13 cellular contexts compared by ENCODE assay signal in the genomic region with DNA sequence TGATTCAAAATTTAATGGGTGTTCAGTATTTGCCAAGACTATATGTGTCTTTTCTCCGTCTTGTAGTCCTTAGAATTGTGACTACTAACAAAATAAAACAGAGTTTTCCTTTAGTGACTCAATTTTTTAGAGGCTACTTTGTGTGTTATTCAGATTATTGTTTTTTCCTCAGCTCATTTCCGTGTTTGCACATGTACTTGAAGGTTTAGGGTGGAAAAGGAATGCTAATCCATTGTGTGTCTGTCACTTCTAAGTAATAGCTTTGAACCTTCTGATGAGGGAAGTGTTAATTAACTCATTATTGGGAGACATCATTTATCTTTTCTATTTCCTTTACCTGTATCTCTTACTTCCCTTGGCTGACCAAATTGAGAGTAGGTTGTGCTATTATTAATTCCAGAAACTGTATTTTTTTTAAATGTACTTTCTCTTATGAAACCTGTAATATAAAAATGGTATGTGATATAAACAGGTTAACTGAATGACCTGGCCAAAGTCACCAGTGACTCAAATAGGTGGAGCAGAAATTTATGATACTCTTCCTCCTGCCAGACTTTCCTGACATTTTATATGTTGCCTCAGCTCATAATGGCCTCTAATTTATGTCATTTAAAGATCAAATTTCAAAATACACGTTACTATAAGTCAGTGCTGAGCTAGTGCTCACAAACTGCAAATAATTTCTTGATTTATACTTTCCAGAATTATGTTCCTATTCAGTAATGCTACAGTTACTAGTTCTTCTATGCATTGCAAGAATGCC.
A peak's percentile ranks its signal among the peaks of the same experiment; 100 is the strongest.
DNase-seq lines count a peak whose midpoint lies in the region; ATAC-seq and TF ChIP-seq lines count a peak whose summit lies in the region.
"Had no signal": no experiment of that assay in that cellular context is flagged by ENCODE, and none has a peak within 500 bp of the region (broad histone marks: within the 10 kb centered on the region; RNA-seq: fewer than 3 reads in every experiment).

No MANE protein-coding gene starts in this region.

- DNase-seq in NCI-H1105 treated with DMSO at 0.1 percent for 48 hours (lab: John Stamatoyannopoulos, UW) (peak; percentile 26), NCI-H1105 (lab: John Stamatoyannopoulos, UW) (no peak), RWPE2 (ENCODE audit: low spot score) (no peak), kidney tubule cell (ENCODE audit: low spot score) (peak; percentile 50), thyroid gland (no peak), GM13976 (ENCODE audit: low spot score) (no peak)
- no peak for DNase-seq in activated CD4-positive, alpha-beta T cell treated with anti-CD3 and anti-CD28 coated beads, Interleukin-2, amount 50 U/mL, for 1 hour
- DNase-seq: CD8-positive, alpha-beta memory T cell; islet precursor cell; naive thymus-derived CD8-positive, alpha-beta T cell had no signal

- peaks cover 29% of the 10 kb centered on the region for H3K4me1 ChIP-seq in RWPE2 (ENCODE audit: insufficient read depth, poor library complexity, severe bottlenecking)
- H3K4me1 ChIP-seq in thyroid gland = peaks cover 22 to 27% of the 10 kb centered on the region in 2 donors

- in situ Hi-C loops in GM13976 (cut with MboI; ENCODE audit: low sequenced_read_pairs, unreplicated experiment) = no loop called here

- WGBS in thyroid gland, 2 donors = 55 to 57% methylated on average over 3 of the region's 3 CpGs

- no peaks in the 10 kb centered on the region for H3K9me3 ChIP-seq in RWPE2 (ENCODE audit: severe bottlenecking)
- no peaks in the 10 kb centered on the region for H3K9me3 ChIP-seq in thyroid gland
- H3K9me3 ChIP-seq: gastroesophageal sphincter had no signal

- no peak for TF ChIP-seq POLR2A in thyroid gland (IDR thresholded peaks at IDR 0.05)

- H3K36me3 ChIP-seq in RWPE2 (ENCODE audit: low read depth) (no peaks in the 10 kb centered on the region), thyroid gland (no peaks in the 10 kb centered on the region)
- H3K36me3 ChIP-seq: gastroesophageal sphincter had no signal

- ATAC-seq in RWPE2 (ENCODE audit: low read depth) (peak; percentile 69), HG03432 (IDR thresholded peaks at IDR 0.05; ENCODE audit: unreplicated experiment) (no peak)
- ATAC-seq: gastroesophageal sphincter; naive thymus-derived CD8-positive, alpha-beta T cell had no signal

- no peak for TF ChIP-seq CTCF in RWPE2 (IDR thresholded peaks at IDR 0.05; ENCODE audit: poor library complexity, severe bottlenecking)
- no peak for TF ChIP-seq CTCF in thyroid gland (IDR thresholded peaks at IDR 0.05)
- no peak for TF ChIP-seq CTCF in GM13976 (IDR thresholded peaks at IDR 0.05; ENCODE audit: borderline replicate concordance, control extremely low read depth, extremely low read depth, insufficient read depth, missing control alignments)

- H3K27ac ChIP-seq in RWPE2 (ENCODE audit: poor library complexity, severe bottlenecking) (peak overlapping the region; percentile 50), thyroid gland (peak overlapping the region; percentile 57 to 70 (median 66))
- H3K27ac ChIP-seq: gastroesophageal sphincter, RWPE1 had no signal

- H3K27me3 ChIP-seq in RWPE2 (ENCODE audit: insufficient read depth, poor library complexity, severe bottlenecking) = no peaks in the 10 kb centered on the region
- H3K27me3 ChIP-seq in thyroid gland = no peaks in the 10 kb centered on the region
- H3K27me3 ChIP-seq: gastroesophageal sphincter had no signal

- no peak overlapping the region for H3K4me3 ChIP-seq in RWPE2 (ENCODE audit: severe bottlenecking)
- H3K4me3 ChIP-seq in thyroid gland (replicated peaks in 1 of 3) = no peak overlapping the region
- H3K4me3 ChIP-seq: gastroesophageal sphincter had no signal

- intact Hi-C loops in thyroid gland (cut with DNase I) = no loop called here

Comparison
In these comparisons a context has a peak if more than half of its experiments do, and no peak if none do; other contexts are left out.
1. DNase-seq: peak in NCI-H1105 treated with DMSO at 0.1 percent for 48 hours (single experiment) and kidney tubule cell (single experiment); none in NCI-H1105 (single experiment), RWPE2 (single experiment), thyroid gland (0 of 2), GM13976 (single experiment) and activated CD4-positive, alpha-beta T cell treated with anti-CD3 and anti-CD28 coated beads, Interleukin-2, amount 50 U/mL, for 1 hour (single experiment).